ENCODE assay signal across 8 cellular contexts in the genomic region with DNA sequence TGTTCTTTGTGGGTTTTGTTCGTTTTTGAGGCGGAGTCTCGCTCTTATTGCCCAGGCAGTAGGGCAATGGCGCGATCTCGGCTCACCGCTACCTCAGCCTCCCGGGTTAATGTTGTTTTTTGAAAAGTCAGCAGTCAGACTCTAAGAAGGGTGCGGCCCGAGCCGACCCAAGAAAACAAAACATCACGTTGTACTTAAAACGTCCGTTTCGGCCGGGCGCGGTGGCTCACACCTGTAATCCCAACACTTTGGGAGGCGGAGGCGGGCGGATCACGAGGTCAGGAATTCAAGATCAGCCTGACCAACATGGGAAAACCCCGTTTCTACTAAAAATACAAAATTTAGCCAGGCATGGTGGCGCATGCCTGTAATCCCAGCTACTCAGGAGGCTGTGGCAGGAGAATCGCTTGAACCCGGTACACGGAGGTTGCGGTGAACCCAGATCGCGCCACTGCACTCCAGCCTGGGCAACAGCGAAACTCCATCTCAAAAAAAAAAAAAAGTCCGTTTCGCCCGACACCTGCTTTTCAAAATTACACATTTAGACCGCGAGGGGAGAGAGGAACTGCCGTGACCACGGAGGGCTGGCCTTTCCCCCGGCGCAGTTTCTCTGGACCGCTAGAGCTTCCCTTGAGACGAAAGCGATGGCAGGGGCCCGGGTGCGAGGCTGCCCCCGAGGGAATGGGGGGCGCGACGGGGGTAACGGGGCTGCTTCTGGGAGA. TPM values are rescaled to one million over a fixed set of nuclear protein-coding genes. Genes with fewer than 3 reads are reported as not detected.
DNase-seq lines count a peak whose midpoint lies in the region; ATAC-seq, FAIRE-seq and TF ChIP-seq lines count a peak whose summit lies in the region.

No MANE protein-coding gene starts in this region.

- H3K36me3 ChIP-seq in CD8-positive, alpha-beta memory T cell (ENCODE audit: insufficient read depth, low read length), result no peaks in the 10 kb centered on the region
- H3K36me3 ChIP-seq in keratinocyte (ENCODE audit: control insufficient read depth in 2 of 2, extremely low read depth in 1 of 2, insufficient read depth in 2 of 2, low read length in 2 of 2), result peaks cover 10 to 26% of the 10 kb centered on the region in 2 experiments

- DNase-seq in CD8-positive, alpha-beta memory T cell, result peak; percentile 17 to 59 (median 38)
- DNase-seq in keratinocyte (ENCODE audit: low read depth, low spot score), result no peak
- peak; percentile 29 for DNase-seq in stimulated activated CD4-positive, alpha-beta T cell treated with anti-CD3 and anti-CD28 coated beads, Interleukin-1b, Interleukin-23, amount 100 ng/mL, for 48 hours
- DNase-seq in globus pallidus (ENCODE audit: low spot score), result no peak

- H3K4me3 ChIP-seq in CD8-positive, alpha-beta memory T cell (ENCODE audit: low read length), result peak overlapping the region; percentile 77
- H3K4me3 ChIP-seq in keratinocyte (ENCODE audit: control insufficient read depth in 2 of 3, extremely low read depth in 1 of 3, insufficient read depth in 2 of 3, low read depth in 1 of 3, low read length in 3 of 3), result peak overlapping the region; percentile 91 to 100 (median 97)

- H3K27ac ChIP-seq in CD8-positive, alpha-beta memory T cell (ENCODE audit: low read depth, low read length), result peak overlapping the region; percentile 71
- H3K27ac ChIP-seq in keratinocyte (ENCODE audit: control insufficient read depth, insufficient read depth, low read length), result peak overlapping the region; percentile 92

- no peak for FAIRE-seq in keratinocyte (lab: Jason Lieb, UNC)

- H3K27me3 ChIP-seq in CD8-positive, alpha-beta memory T cell (ENCODE audit: insufficient read depth, low read length, poor library complexity, severe bottlenecking), result no peaks in the 10 kb centered on the region
- H3K27me3 ChIP-seq in keratinocyte (ENCODE audit: control insufficient read depth, extremely low read depth, insufficient read depth, low read length), result no peaks in the 10 kb centered on the region

- peak overlapping the region; percentile 5 to 92 (median 85) for H3K27ac Mint-ChIP-seq in CD8-positive, alpha-beta memory T cell
- peak overlapping the region; percentile 74 to 91 (median 86) for H3K27ac Mint-ChIP-seq in brain

- H3K9me3 Mint-ChIP-seq in CD8-positive, alpha-beta memory T cell, result no peaks in the 10 kb centered on the region
- H3K9me3 Mint-ChIP-seq in brain, result peaks cover 0 to 3% (median 0%) of the 10 kb centered on the region in 5 experiments

- CTCF ChIA-PET in CD8-positive, alpha-beta memory T cell (lab: Charles Lee), result interaction anchor here (1.0 to 1.6 kb wide), 3 partner anchors 20 to 38 kb away, joined by 4 to 6 read pairs (median 5); no protein-coding TSS in a partner anchor

- peak overlapping the region; percentile 96 for H3K9ac ChIP-seq in keratinocyte (ENCODE audit: control insufficient read depth, extremely low read depth, insufficient read depth, low read length)

- TF ChIP-seq CTCF in brain (conservative IDR thresholded peaks at IDR 0.05), result peak in 1 of 2 experiments; percentile 42
- TF ChIP-seq CTCF in keratinocyte (optimal IDR thresholded peaks at IDR 0.05 in 1 of 3, IDR thresholded peaks at IDR 0.05 in 1 of 3, conservative IDR thresholded peaks at IDR 0.05 in 1 of 3; ENCODE audit: extremely low read depth in 1 of 3, insufficient read depth in 2 of 3, low read length in 3 of 3), result no peak

- no peaks in the 10 kb centered on the region for H3K9me3 ChIP-seq in CD8-positive, alpha-beta memory T cell (ENCODE audit: low read length)
- H3K9me3 ChIP-seq in keratinocyte (ENCODE audit: control insufficient read depth, low read depth, low read length), result no peaks in the 10 kb centered on the region

- no peak overlapping the region for H2AFZ ChIP-seq in keratinocyte (ENCODE audit: control insufficient read depth, low read length)

- H3K79me2 ChIP-seq in keratinocyte (ENCODE audit: control insufficient read depth, insufficient read depth, low read length), result peaks cover 56% of the 10 kb centered on the region

- POLR2A ChIA-PET in CD8-positive, alpha-beta memory T cell (lab: Charles Lee), result interaction anchor here (0.7 to 1.4 kb wide), 4 partner anchors 35 to 846 kb away, joined by 4 to 6 read pairs (median 4); a partner anchor contains a TSS

- peaks cover 28% of the 10 kb centered on the region for H4K20me1 ChIP-seq in keratinocyte (ENCODE audit: control insufficient read depth, extremely low read depth, insufficient read depth, low read length)

- dilution Hi-C loops in keratinocyte (cut with MboI; ENCODE audit: extremely low pct_ligation_motif_present, low sequenced_read_pairs), result no loop called here

- peaks cover 23 to 41% (median 37%) of the 10 kb centered on the region in 3 donors for H3K4me1 Mint-ChIP-seq in CD8-positive, alpha-beta memory T cell
- H3K4me1 Mint-ChIP-seq in brain, result peaks cover 51% of the 10 kb centered on the region

- peak overlapping the region; percentile 98 for H3K4me2 ChIP-seq in keratinocyte (ENCODE audit: control insufficient read depth, extremely low read depth, insufficient read depth, low read depth, low read length)

- peaks cover 14% of the 10 kb centered on the region for H3K4me1 ChIP-seq in CD8-positive, alpha-beta memory T cell (ENCODE audit: insufficient read depth, low read length)
- peaks cover 48% of the 10 kb centered on the region for H3K4me1 ChIP-seq in keratinocyte (ENCODE audit: control insufficient read depth, extremely low read depth, insufficient read depth, low read length)

- H3K27me3 Mint-ChIP-seq in CD8-positive, alpha-beta memory T cell, result no peaks in the 10 kb centered on the region
- peaks cover 18% of the 10 kb centered on the region for H3K27me3 Mint-ChIP-seq in brain

- H3K4me3 Mint-ChIP-seq in CD8-positive, alpha-beta memory T cell, result peak overlapping the region; percentile 89 to 94 (median 93)
- peak overlapping the region; percentile 91 to 96 (median 94) for H3K4me3 Mint-ChIP-seq in brain

- H3K9me1 ChIP-seq in keratinocyte (ENCODE audit: control insufficient read depth, extremely low read depth, insufficient read depth, low read length), result peaks cover 3% of the 10 kb centered on the region

- ATAC-seq in GM19452 (IDR thresholded peaks at IDR 0.05; ENCODE audit: unreplicated experiment), result peak; percentile 61
- ATAC-seq in HG03460 (IDR thresholded peaks at IDR 0.05; ENCODE audit: unreplicated experiment), result peak; percentile 56
- peak; percentile 56 for ATAC-seq in SK-N-SH treated with all-trans-retinoic acid at 6 μM for 48 hours

- peaks cover 0 to 1% (median 0%) of the 10 kb centered on the region in 3 donors for H3K36me3 Mint-ChIP-seq in CD8-positive, alpha-beta memory T cell
- H3K36me3 Mint-ChIP-seq in brain, result peaks cover 23% of the 10 kb centered on the region

TF ChIP-seq in SK-N-SH treated with all-trans-retinoic acid at 6 μM for 48 hours, 23 proteins besides CTCF, POLR2A, EP300 and RAD21 (continues in another document):
- TF ChIP-seq TOX (CRISPR knock-in tag; IDR thresholded peaks at IDR 0.05; ENCODE audit: borderline replicate concordance) (no peak), ZFP30 (CRISPR knock-in tag; IDR thresholded peaks at IDR 0.05) (no peak), ZNF565 (CRISPR knock-in tag; conservative IDR thresholded peaks at IDR 0.05; ENCODE audit: low read depth) (no peak)

RNA-seq across cellular contexts. Expression of a gene that starts 0.6 kb away (rescaled TPM):
- 10 to 100 TPM; 25.2 to 28.0 TPM for total RNA-seq in CD8-positive, alpha-beta memory T cell
- polyA plus RNA-seq in CD8-positive, alpha-beta memory T cell, result 40.4 TPM
- polyA plus RNA-seq in brain (ENCODE audit: insufficient read depth, low read depth, low replicate concordance) (189 TPM), keratinocyte (1,349 to 1,804 TPM (median 1,403 TPM) in 3 replicates)
- 138 TPM for polyA plus RNA-seq in keratinocyte (2011; ENCODE audit: low read depth)
- 1,041 and 1,596 TPM in 2 replicates for polyA plus RNA-seq in keratinocyte (2011; cell fraction: cytosol; rRNA removed)
- polyA plus RNA-seq in keratinocyte (2011; cell fraction: nucleus; rRNA removed), result 1,467 and 1,504 TPM in 2 replicates
- 746 and 1,053 TPM in 2 replicates for polyA plus RNA-seq in keratinocyte (2012; ENCODE audit: low replicate concordance)
- 691 to 1,393 TPM (median 1,095 TPM) in 3 replicates for polyA minus RNA-seq in keratinocyte
- polyA minus RNA-seq in keratinocyte (2011; cell fraction: cytosol; rRNA and poly(A)+ RNA removed), result 314 TPM
- polyA minus RNA-seq in keratinocyte (2011; cell fraction: nucleus; rRNA and poly(A)+ RNA removed), result 626 and 1,149 TPM in 2 replicates

RNA-seq across cellular contexts. Expression of a gene that starts 35.0 kb away (rescaled TPM):
- total RNA-seq in CD8-positive, alpha-beta memory T cell, result not detected
- polyA plus RNA-seq in CD8-positive, alpha-beta memory T cell, result not detected
- polyA plus RNA-seq in brain (ENCODE audit: insufficient read depth, low read depth, low replicate concordance), result not detected
- 0.10 to 0.16 TPM (median 0.10 TPM) in 3 replicates for polyA plus RNA-seq in keratinocyte
- not detected for polyA plus RNA-seq in keratinocyte (2011; ENCODE audit: low read depth)
- not detected in 2 replicates for polyA plus RNA-seq in keratinocyte (2011; cell fraction: cytosol; rRNA removed)
- 0.36 TPM in 1 of 2 replicates, not detected in the other for polyA plus RNA-seq in keratinocyte (2011; cell fraction: nucleus; rRNA removed)
- 0.18 TPM in 1 of 2 replicates, not detected in the other for polyA plus RNA-seq in keratinocyte (2012; ENCODE audit: low replicate concordance)
- not detected in 3 replicates for polyA minus RNA-seq in keratinocyte
- not detected for polyA minus RNA-seq in keratinocyte (2011; cell fraction: cytosol; rRNA and poly(A)+ RNA removed)
- 1.2 TPM in 1 of 2 replicates, not detected in the other for polyA minus RNA-seq in keratinocyte (2011; cell fraction: nucleus; rRNA and poly(A)+ RNA removed)

RNA-seq across cellular contexts. Expression of a gene that starts 38.7 kb away (rescaled TPM):
- 10 to 100 TPM; 16.7 to 17.1 TPM for total RNA-seq in CD8-positive, alpha-beta memory T cell
- 33.4 TPM for polyA plus RNA-seq in CD8-positive, alpha-beta memory T cell
- polyA plus RNA-seq in brain (ENCODE audit: insufficient read depth, low read depth, low replicate concordance), result 15.6 TPM
- 47.3 to 68.6 TPM (median 48.5 TPM) in 3 replicates for polyA plus RNA-seq in keratinocyte
- polyA plus RNA-seq in keratinocyte (2011; ENCODE audit: low read depth), result 42.8 TPM
- polyA plus RNA-seq in keratinocyte (2011; cell fraction: cytosol; rRNA removed), result 22.3 and 50.6 TPM in 2 replicates
- polyA plus RNA-seq in keratinocyte (2011; cell fraction: nucleus; rRNA removed), result 44.9 and 65.7 TPM in 2 replicates
- 25.0 and 34.6 TPM in 2 replicates for polyA plus RNA-seq in keratinocyte (2012; ENCODE audit: low replicate concordance)
- 11.1 to 60.4 TPM (median 40.3 TPM) in 3 replicates for polyA minus RNA-seq in keratinocyte
- 35.5 TPM for polyA minus RNA-seq in keratinocyte (2011; cell fraction: cytosol; rRNA and poly(A)+ RNA removed)
- 32.0 and 44.9 TPM in 2 replicates for polyA minus RNA-seq in keratinocyte (2011; cell fraction: nucleus; rRNA and poly(A)+ RNA removed)

Comparison
In these comparisons a context has a peak if more than half of its experiments do, and no peak if none do; other contexts are left out.
1. DNase-seq: peak in CD8-positive, alpha-beta memory T cell (5 of 5) and stimulated activated CD4-positive, alpha-beta T cell treated with anti-CD3 and anti-CD28 coated beads, Interleukin-1b, Interleukin-23, amount 100 ng/mL, for 48 hours (single experiment); none in keratinocyte (single experiment) and globus pallidus (single experiment).
2. Peak in every context shown above with its lines, with median percentiles within 50 percentile points of each other: ATAC-seq.